21 cellular contexts compared by ENCODE assay signal in genomic region chr18:62897153-62897552, GRCh38.
A peak's percentile ranks its signal among the peaks of the same experiment; 100 is the strongest.
DNase-seq lines count a peak whose midpoint lies in the region; ATAC-seq, FAIRE-seq and TF ChIP-seq lines count a peak whose summit lies in the region.
"Had no signal": no experiment of that assay in that cellular context is flagged by ENCODE, and none has a peak within 500 bp of the region (broad histone marks: within the 10 kb centered on the region; RNA-seq: fewer than 3 reads in every experiment).

No MANE protein-coding gene starts in this region.

- intact Hi-C loops in endothelial cell of umbilical vein (cut with micrococcal nuclease) (loop anchor here (1.0 to 2.0 kb wide), 2 partner anchors 16 to 20 kb away; no protein-coding TSS in a partner anchor), sciatic nerve (cut with DNase I) (no loop called here)

- POLR2A ChIA-PET in endothelial cell of umbilical vein (lab: Charles Lee) = no interaction called here

- FAIRE-seq in RCC 7860 (lab: Jason Lieb, UNC) = peak; percentile 58
- FAIRE-seq in endothelial cell of umbilical vein (lab: Jason Lieb, UNC) = peak; percentile 87
- FAIRE-seq: HepG2 had no signal

- ATAC-seq in GM19023 (IDR thresholded peaks at IDR 0.05; ENCODE audit: unreplicated experiment) (no peak), HG02970 (IDR thresholded peaks at IDR 0.05; ENCODE audit: low FRiP score, unreplicated experiment) (no peak), sciatic nerve (no peak)
- ATAC-seq: activated CD4-positive, alpha-beta T cell treated with anti-CD3 and anti-CD28 coated beads for 36 hours; HepG2; right cardiac atrium had no signal

- no peak overlapping the region for H3K9ac ChIP-seq in endothelial cell of umbilical vein (replicated peaks; ENCODE audit: extremely low read depth, insufficient read depth, low read length)
- H3K9ac ChIP-seq: BLaER1, neural progenitor cell had no signal

- no peak overlapping the region for H3K4me3 ChIP-seq in endothelial cell of umbilical vein (replicated peaks in 1 of 3; ENCODE audit: insufficient read depth in 1 of 3, low read depth in 1 of 3, low read length in 3 of 3)
- H3K4me3 ChIP-seq: BLaER1, HAP-1, lung, neural progenitor cell, thyroid gland had no signal

- dilution Hi-C loops in endothelial cell of umbilical vein (cut with MboI; ENCODE audit: extremely low pct_ligation_motif_present, low sequenced_read_pairs) = no loop called here

- no peak overlapping the region for H2AFZ ChIP-seq in endothelial cell of umbilical vein (ENCODE audit: low read depth, low read length)
- H2AFZ ChIP-seq: neural progenitor cell had no signal

- no peaks in the 10 kb centered on the region for H3K36me3 ChIP-seq in endothelial cell of umbilical vein (ENCODE audit: control insufficient read depth in 2 of 2, extremely low read depth in 1 of 2, insufficient read depth in 2 of 2, low read length in 2 of 2)
- H3K36me3 ChIP-seq: HAP-1, neural progenitor cell, thyroid gland had no signal

- CTCF ChIA-PET in endothelial cell of umbilical vein (lab: Charles Lee) = interaction anchor here (0.9 to 2.3 kb wide), 7 partner anchors 8 to 182 kb away, joined by 3 to 18 read pairs (median 4); partner anchors contain the start of gene PHLPP1

- no peaks in the 10 kb centered on the region for H3K9me3 ChIP-seq in endothelial cell of umbilical vein (replicated peaks; ENCODE audit: control insufficient read depth, insufficient read depth, low read length)
- H3K9me3 ChIP-seq: BLaER1, HAP-1, thyroid gland had no signal

- H4K20me1 ChIP-seq in endothelial cell of umbilical vein (replicated peaks; ENCODE audit: control insufficient read depth, extremely low read depth, insufficient read depth, low read length) = no peaks in the 10 kb centered on the region
- H4K20me1 ChIP-seq: BLaER1 had no signal

- H3K4me1 ChIP-seq in endothelial cell of umbilical vein (ENCODE audit: control insufficient read depth, extremely low read depth, insufficient read depth, low read length) = peaks cover 19% of the 10 kb centered on the region
- H3K4me1 ChIP-seq: neural progenitor cell had no signal

- BruUV-seq in endothelial cell of umbilical vein (replicated peaks; lab: Mats Ljungman, UMichigan) = no TSS peak

- no peak for TF ChIP-seq CTCF in endothelial cell of umbilical vein (IDR thresholded peaks at IDR 0.05; ENCODE audit: extremely low read depth in 1 of 2, insufficient read depth in 1 of 2, low read depth in 1 of 2, low read length in 2 of 2)

- peak overlapping the region; percentile 37 for H3K4me2 ChIP-seq in endothelial cell of umbilical vein (ENCODE audit: insufficient read depth, low read length)
- H3K4me2 ChIP-seq: BLaER1, neural progenitor cell had no signal

- no peak for TF ChIP-seq POLR2A in endothelial cell of umbilical vein (IDR thresholded peaks at IDR 0.05; ENCODE audit: low read depth, low read length)

- H3K79me2 ChIP-seq in endothelial cell of umbilical vein (ENCODE audit: control insufficient read depth, insufficient read depth, low read length) = no peaks in the 10 kb centered on the region

- DNase-seq in Daoy (ENCODE audit: low read depth) = peak; percentile 20
- DNase-seq in RCC 7860 (ENCODE audit: low spot score) = peak; percentile 46
- peak; percentile 72 for DNase-seq in endothelial cell of umbilical vein (ENCODE audit: low read depth, low spot score)
- DNase-seq in non-pigmented ciliary epithelial cell (ENCODE audit: low read depth) = peak; percentile 41
- DNase-seq in mesenteric fat pad (ENCODE audit: low spot score) = no peak
- DNase-seq in sciatic nerve (ENCODE audit: low spot score) = no peak
- DNase-seq: activated CD4-positive, alpha-beta T cell treated with anti-CD3 and anti-CD28 coated beads for 36 hours; DMS79 treated with DMSO at 0.1 percent for 48 hours; NCI-H2171; right cardiac atrium; Right ventricle myocardium superior; stimulated activated CD4-positive, alpha-beta T cell treated with anti-CD3 and anti-CD28 coated beads, Interleukin-2, amount 100 ng/mL, for 24 hours; T-helper 9 cell; thyroid gland had no signal

- H3K27me3 ChIP-seq in endothelial cell of umbilical vein (ENCODE audit: control insufficient read depth in 2 of 2, insufficient read depth in 2 of 2, low read length in 2 of 2) = no peaks in the 10 kb centered on the region
- H3K27me3 ChIP-seq: BLaER1, neural progenitor cell, thyroid gland had no signal

- peak overlapping the region; percentile 82 for H3K27ac ChIP-seq in endothelial cell of umbilical vein (ENCODE audit: insufficient read depth, low read depth, low read length)
- H3K27ac ChIP-seq: BLaER1, neural progenitor cell, thyroid gland had no signal

- H3K9me1 ChIP-seq in endothelial cell of umbilical vein (replicated peaks; ENCODE audit: control insufficient read depth, extremely low read depth, insufficient read depth, low read length) = no peaks in the 10 kb centered on the region

TF ChIP-seq in endothelial cell of umbilical vein, 7 proteins besides CTCF, POLR2A, EP300 and RAD21:
- TF ChIP-seq FOS (IDR thresholded peaks at IDR 0.05; ENCODE audit: borderline replicate concordance, insufficient read depth, low read length) (peak; percentile 45), JUN (IDR thresholded peaks at IDR 0.05; ENCODE audit: borderline replicate concordance, insufficient read depth, insufficient read length, low read depth) (peak; percentile 88), GATA2 (IDR thresholded peaks at IDR 0.05; ENCODE audit: insufficient read depth, insufficient read length, low read depth, low read length) (peak; percentile 23), POLR2AphosphoS5 (IDR thresholded peaks at IDR 0.05; ENCODE audit: insufficient read depth, low read depth, low read length) (no peak)

Comparison
In these comparisons a context has a peak if more than half of its experiments do, and no peak if none do; other contexts are left out.
1. DNase-seq: peak in Daoy (single experiment), RCC 7860 (single experiment), endothelial cell of umbilical vein (single experiment) and non-pigmented ciliary epithelial cell (single experiment); none in mesenteric fat pad (single experiment) and sciatic nerve (single experiment).